ENCODE assay signal across 12 cellular contexts in genomic region chr10:110717830-110718595, GRCh38.
DNase-seq lines count a peak whose midpoint lies in the region; ATAC-seq and TF ChIP-seq lines count a peak whose summit lies in the region.
"Had no signal": no experiment of that assay in that cellular context is flagged by ENCODE, and none has a peak within 500 bp of the region (broad histone marks: within the 10 kb centered on the region; RNA-seq: fewer than 3 reads in every experiment).

No MANE protein-coding gene starts in this region.

- H3K9me3 ChIP-seq in OCI-LY1 (ENCODE audit: low read length) (no peaks in the 10 kb centered on the region), colonic mucosa (no peaks in the 10 kb centered on the region), esophagus muscularis mucosa (no peaks in the 10 kb centered on the region)

- no peak overlapping the region for H2AFZ ChIP-seq in OCI-LY1 (ENCODE audit: low read length)

- 59 to 69% methylated on average over 4 of the region's 4 CpGs for whole genome bisulfite sequencing in lower leg skin, 2 donors
- 75% methylated on average over 2 of the region's 4 CpGs for WGBS in esophagus muscularis mucosa

- no peaks in the 10 kb centered on the region for H3F3A ChIP-seq in OCI-LY1 (ENCODE audit: insufficient read depth, low read length)

- H3K9ac ChIP-seq in OCI-LY1 (ENCODE audit: low read length) (no peak overlapping the region; the same call in 1 of the 2 replicates), colonic mucosa (ENCODE audit: low read depth in 2 of 2, low read length in 2 of 2) (no peak overlapping the region)

- no peak overlapping the region for H3K4me3 ChIP-seq in OCI-LY1 (ENCODE audit: low read depth, low read length, poor library complexity, severe bottlenecking)
- H3K4me3 ChIP-seq in lower leg skin (ENCODE audit: low read depth, poor library complexity, severe bottlenecking): no peak overlapping the region
- no peak overlapping the region for H3K4me3 ChIP-seq in colonic mucosa
- no peak overlapping the region for H3K4me3 ChIP-seq in esophagus muscularis mucosa

- intact Hi-C loops in lower leg skin (cut with DNase I; ENCODE audit: low total_unique reads) (no loop called here), colonic mucosa (cut with DNase I) (no loop called here), esophagus muscularis mucosa (cut with DNase I) (no loop called here)

- H3K79me2 ChIP-seq in OCI-LY1 (ENCODE audit: insufficient read depth, low read length): no peaks in the 10 kb centered on the region

- no peak for TF ChIP-seq CTCF in OCI-LY1 (IDR thresholded peaks at IDR 0.05; ENCODE audit: low read length)
- no peak for TF ChIP-seq CTCF in lower leg skin (IDR thresholded peaks at IDR 0.05)
- no peak for TF ChIP-seq CTCF in colonic mucosa (IDR thresholded peaks at IDR 0.05)
- no peak for TF ChIP-seq CTCF in esophagus muscularis mucosa (IDR thresholded peaks at IDR 0.05)

- DNase-seq in DMS 273 treated with DMSO at 0.1 percent for 48 hours (lab: John Stamatoyannopoulos, UW): peak; percentile 45
- peak; percentile 48 to 86 for DNase-seq in lower leg skin (ENCODE audit: low spot score in 2 of 2)
- no peak for DNase-seq in colonic mucosa
- DNase-seq in effector CD4-positive, alpha-beta T cell: no peak
- no peak for DNase-seq in esophagus muscularis mucosa (ENCODE audit: extremely low spot score)
- DNase-seq in HEK293T (ENCODE audit: extremely low spot score): no peak
- DNase-seq: CD4-positive, CD25-positive, alpha-beta regulatory T cell; mammary epithelial cell; NCI-H1092; SHP77 treated with DMSO at 0.1 percent for 48 hours had no signal

- no peaks in the 10 kb centered on the region for H3K9me2 ChIP-seq in OCI-LY1 (ENCODE audit: low read depth, low read length)

- H3K4me2 ChIP-seq in OCI-LY1 (ENCODE audit: low read length): peak overlapping the region; percentile 19; the same call in 1 of the 2 replicates

- no peaks in the 10 kb centered on the region for H4K20me1 ChIP-seq in OCI-LY1 (ENCODE audit: insufficient read depth, low read length)

- no peak for TF ChIP-seq POLR2A in lower leg skin (IDR thresholded peaks at IDR 0.05)
- no peak for TF ChIP-seq POLR2A in esophagus muscularis mucosa (IDR thresholded peaks at IDR 0.05; ENCODE audit: low read depth)

- peak; percentile 36 for ATAC-seq in HG02798 (IDR thresholded peaks at IDR 0.05; ENCODE audit: poor library complexity, unreplicated experiment)

- TF ChIP-seq EP300 in esophagus muscularis mucosa (IDR thresholded peaks at IDR 0.05): no peak

- H3K27me3 ChIP-seq in OCI-LY1 (ENCODE audit: insufficient read depth, low read length): no peaks in the 10 kb centered on the region
- no peaks in the 10 kb centered on the region for H3K27me3 ChIP-seq in colonic mucosa
- H3K27me3 ChIP-seq in esophagus muscularis mucosa: no peaks in the 10 kb centered on the region

- CTCF ChIA-PET in HEK293T (lab: Yijun Ruan, JAX): no interaction called here

- H3K36me3 ChIP-seq in OCI-LY1 (ENCODE audit: insufficient read depth, low read length) (no peaks in the 10 kb centered on the region), colonic mucosa (no peaks in the 10 kb centered on the region), esophagus muscularis mucosa (no peaks in the 10 kb centered on the region)

- POLR2A ChIA-PET in HEK293T (lab: Yijun Ruan, JAX): no interaction called here

- H3K27ac ChIP-seq in OCI-LY1 (ENCODE audit: low read depth, low read length, poor library complexity, severe bottlenecking) (peak overlapping the region; percentile 66), colonic mucosa (no peak overlapping the region), esophagus muscularis mucosa (replicated peaks in 1 of 4) (no peak overlapping the region)

- peaks cover 38% of the 10 kb centered on the region for H3K4me1 ChIP-seq in OCI-LY1 (ENCODE audit: insufficient read depth, low read length, severe bottlenecking)
- H3K4me1 ChIP-seq in colonic mucosa: no peaks in the 10 kb centered on the region
- H3K4me1 ChIP-seq in esophagus muscularis mucosa: peaks cover 0 to 32% (median 0%) of the 10 kb centered on the region in 4 donors

TF ChIP-seq in HEK293T, 16 proteins besides CTCF, POLR2A, EP300 and RAD21:
- no peak for TF ChIP-seq ELF4 (IDR thresholded peaks at IDR 0.05)
- TF ChIP-seq BHLHE40 (IDR thresholded peaks at IDR 0.05; ENCODE audit: borderline replicate concordance): no peak
- no peak for TF ChIP-seq L3MBTL2 (conservative IDR thresholded peaks at IDR 0.05)
- no peak for TF ChIP-seq NFRKB (IDR thresholded peaks at IDR 0.05)
- TF ChIP-seq LEF1 (IDR thresholded peaks at IDR 0.05; ENCODE audit: borderline replicate concordance): no peak
- TF ChIP-seq PKNOX1 (IDR thresholded peaks at IDR 0.05): no peak
- no peak for TF ChIP-seq TARDBP (IDR thresholded peaks at IDR 0.05)
- no peak for TF ChIP-seq SP1 (IDR thresholded peaks at IDR 0.05)
- TF ChIP-seq FOXM1 (IDR thresholded peaks at IDR 0.05; ENCODE audit: borderline replicate concordance): no peak
- TF ChIP-seq ZNF384 (IDR thresholded peaks at IDR 0.05): no peak
- TF ChIP-seq SUZ12 (IDR thresholded peaks at IDR 0.05): no peak
- no peak for TF ChIP-seq ARNT (IDR thresholded peaks at IDR 0.05)
- no peak for TF ChIP-seq FOXA1 (IDR thresholded peaks at IDR 0.05)
- TF ChIP-seq CTBP1 (IDR thresholded peaks at IDR 0.05; ENCODE audit: borderline replicate concordance): no peak
- no peak for TF ChIP-seq FOXK2 (IDR thresholded peaks at IDR 0.05)
- no peak for TF ChIP-seq HDGF (IDR thresholded peaks at IDR 0.05; ENCODE audit: borderline replicate concordance)

Comparison
In these comparisons a context has a peak if more than half of its experiments do, and no peak if none do; other contexts are left out.
1. DNase-seq: peak in DMS 273 treated with DMSO at 0.1 percent for 48 hours (single experiment) and lower leg skin (2 of 2); none in colonic mucosa (single experiment), effector CD4-positive, alpha-beta T cell (single experiment), esophagus muscularis mucosa (single experiment) and HEK293T (single experiment).